ENCODE assay signal across 8 cellular contexts in the genomic region with DNA sequence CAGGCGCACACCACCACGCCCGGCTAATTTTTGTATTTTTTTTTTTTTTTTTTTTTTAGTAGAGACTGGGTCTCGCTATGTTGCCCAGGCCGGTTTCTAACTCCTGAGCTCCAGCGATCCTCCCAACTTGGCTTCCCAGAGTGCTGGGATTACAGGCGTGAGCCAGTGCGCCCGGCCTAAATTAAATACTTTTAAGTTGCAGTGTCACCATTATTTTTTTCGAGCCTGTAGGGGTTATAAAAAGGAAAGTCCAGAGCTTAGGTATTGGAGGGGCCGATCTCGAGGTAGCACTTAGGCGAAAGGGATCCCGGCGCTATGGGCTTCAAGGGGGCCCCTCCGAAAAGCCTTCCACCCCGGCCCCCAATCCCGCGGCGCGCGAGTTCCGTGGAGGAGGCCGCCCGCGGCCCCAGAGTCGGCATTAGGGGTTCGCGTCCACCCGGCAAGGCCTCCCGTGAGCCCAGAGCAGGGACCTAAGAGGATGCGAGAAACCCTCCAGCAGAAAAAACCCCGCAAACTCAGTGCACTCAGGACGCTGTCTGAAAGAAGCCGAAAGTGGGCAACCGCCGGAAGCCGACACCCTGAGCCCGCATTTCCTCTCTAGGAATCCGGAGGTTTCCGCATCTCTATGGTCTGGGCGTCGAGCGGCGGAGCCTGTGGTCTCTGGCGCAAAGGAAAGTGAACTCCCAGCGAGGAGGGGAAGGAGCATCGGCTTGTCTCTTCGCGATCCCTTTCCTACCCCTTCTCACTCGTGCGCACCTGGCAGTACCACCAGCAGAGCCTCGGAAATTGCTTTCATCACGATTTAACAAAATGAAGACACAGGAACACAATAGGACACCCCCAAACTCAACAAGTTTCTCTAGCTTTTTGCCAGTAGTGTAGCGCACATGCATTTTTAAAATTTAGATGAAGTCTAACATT. TPM values are rescaled to one million over a fixed set of nuclear protein-coding genes. Genes with fewer than 3 reads are reported as not detected.
A peak's percentile ranks its signal among the peaks of the same experiment; 100 is the strongest.
DNase-seq lines count a peak whose midpoint lies in the region; ATAC-seq and TF ChIP-seq lines count a peak whose summit lies in the region.

No MANE protein-coding gene starts in this region.

- H3K79me2 ChIP-seq in KMS-11 (ENCODE audit: insufficient read depth, low read depth) = no peaks in the 10 kb centered on the region

- H3K27me3 ChIP-seq in KMS-11 (ENCODE audit: insufficient read depth, low read depth) = no peaks in the 10 kb centered on the region

- peak overlapping the region; percentile 61 for H3K4me3 Mint-ChIP-seq in activated T-helper 17 cell treated with anti-CD3 and anti-CD28 coated beads, Interleukin-2, amount 50 U/mL, for 72 hours
- H3K4me3 Mint-ChIP-seq in natural killer cell = peak overlapping the region; percentile 92
- H3K4me3 Mint-ChIP-seq in stimulated activated naive B cell treated with anti-CD40 and anti-IgM and Interleukin-4, amounts not matched to agents 10 μg/mL and 1 μg/mL and 100 μg/mL, for 72 hours = peak overlapping the region; percentile 94 to 99

- H3K4me1 ChIP-seq in KMS-11 (ENCODE audit: low read depth, poor library complexity, severe bottlenecking) = peaks cover 42% of the 10 kb centered on the region

- no peaks in the 10 kb centered on the region for H4K20me1 ChIP-seq in KMS-11 (ENCODE audit: insufficient read depth)

- ATAC-seq in GM21723 (IDR thresholded peaks at IDR 0.05; ENCODE audit: unreplicated experiment) = peak; percentile 76
- peak; percentile 64 for ATAC-seq in activated T-helper 17 cell treated with anti-CD3 and anti-CD28 coated beads, Interleukin-2, amount 50 U/mL, for 72 hours (replicated peaks)
- ATAC-seq in natural killer cell = peak; percentile 95 to 97 (median 96)
- peak; percentile 81 to 84 for ATAC-seq in stimulated activated naive B cell treated with anti-CD40 and anti-IgM and Interleukin-4, amounts not matched to agents 10 μg/mL and 1 μg/mL and 100 μg/mL, for 72 hours (replicated peaks)

- DNase-seq in DMS153 (lab: John Stamatoyannopoulos, UW) (peak; percentile 75), RPMI7951 (ENCODE audit: low read depth) (peak; percentile 89), fibroblast of peridontal ligament (ENCODE audit: extremely low read depth) (peak; percentile 93), natural killer cell (peak; percentile 75)
- peak; percentile 86 for DNase-seq in stimulated activated naive B cell treated with anti-CD40 and anti-IgM and Interleukin-4, amounts not matched to agents 10 μg/mL and 1 μg/mL and 100 μg/mL, for 72 hours

- peak overlapping the region; percentile 49 for H3K27ac ChIP-seq in KMS-11

- peaks cover 4% of the 10 kb centered on the region for H3K27me3 Mint-ChIP-seq in activated T-helper 17 cell treated with anti-CD3 and anti-CD28 coated beads, Interleukin-2, amount 50 U/mL, for 72 hours
- no peaks in the 10 kb centered on the region for H3K27me3 Mint-ChIP-seq in natural killer cell (ENCODE audit: low read depth in 2 of 2)
- H3K27me3 Mint-ChIP-seq in stimulated activated naive B cell treated with anti-CD40 and anti-IgM and Interleukin-4, amounts not matched to agents 10 μg/mL and 1 μg/mL and 100 μg/mL, for 72 hours = peaks cover 6% of the 10 kb centered on the region in 2 donors

- peak overlapping the region; percentile 86 for H2AFZ ChIP-seq in KMS-11 (ENCODE audit: low read depth)

- H3K4me3 ChIP-seq in KMS-11 (IDR thresholded peaks at IDR 0.05; ENCODE audit: insufficient read depth, low read depth, low read length) = no peak overlapping the region

- H3K36me3 Mint-ChIP-seq in activated T-helper 17 cell treated with anti-CD3 and anti-CD28 coated beads, Interleukin-2, amount 50 U/mL, for 72 hours (ENCODE audit: low read depth) = no peaks in the 10 kb centered on the region
- no peaks in the 10 kb centered on the region for H3K36me3 Mint-ChIP-seq in natural killer cell
- H3K36me3 Mint-ChIP-seq in stimulated activated naive B cell treated with anti-CD40 and anti-IgM and Interleukin-4, amounts not matched to agents 10 μg/mL and 1 μg/mL and 100 μg/mL, for 72 hours = no peaks in the 10 kb centered on the region

- peaks cover 23% of the 10 kb centered on the region for H3K4me1 Mint-ChIP-seq in activated T-helper 17 cell treated with anti-CD3 and anti-CD28 coated beads, Interleukin-2, amount 50 U/mL, for 72 hours
- H3K4me1 Mint-ChIP-seq in natural killer cell = peaks cover 15 to 23% of the 10 kb centered on the region in 2 donors
- H3K4me1 Mint-ChIP-seq in stimulated activated naive B cell treated with anti-CD40 and anti-IgM and Interleukin-4, amounts not matched to agents 10 μg/mL and 1 μg/mL and 100 μg/mL, for 72 hours = peaks cover 17 to 25% of the 10 kb centered on the region in 2 donors

- peak overlapping the region; percentile 84 for H3K27ac Mint-ChIP-seq in activated T-helper 17 cell treated with anti-CD3 and anti-CD28 coated beads, Interleukin-2, amount 50 U/mL, for 72 hours
- H3K27ac Mint-ChIP-seq in natural killer cell = peak overlapping the region; percentile 94 to 96
- H3K27ac Mint-ChIP-seq in stimulated activated naive B cell treated with anti-CD40 and anti-IgM and Interleukin-4, amounts not matched to agents 10 μg/mL and 1 μg/mL and 100 μg/mL, for 72 hours = peak overlapping the region; percentile 99

- peak overlapping the region; percentile 63; the same call in 1 of the 2 replicates for H3K9ac ChIP-seq in KMS-11

- intact Hi-C loops in natural killer cell (cut with micrococcal nuclease) = loop anchor here (1.0 kb wide), 1 partner anchor 23 kb away; no protein-coding TSS in a partner anchor

- no peaks in the 10 kb centered on the region for H3K36me3 ChIP-seq in KMS-11 (ENCODE audit: insufficient read depth)

- H3K4me2 ChIP-seq in KMS-11 = peak overlapping the region; percentile 70

- no peaks in the 10 kb centered on the region for H3K9me3 Mint-ChIP-seq in activated T-helper 17 cell treated with anti-CD3 and anti-CD28 coated beads, Interleukin-2, amount 50 U/mL, for 72 hours
- no peaks in the 10 kb centered on the region for H3K9me3 Mint-ChIP-seq in natural killer cell
- no peaks in the 10 kb centered on the region for H3K9me3 Mint-ChIP-seq in stimulated activated naive B cell treated with anti-CD40 and anti-IgM and Interleukin-4, amounts not matched to agents 10 μg/mL and 1 μg/mL and 100 μg/mL, for 72 hours

- TF ChIP-seq CTCF in KMS-11 (conservative IDR thresholded peaks at IDR 0.05; ENCODE audit: low read depth, low read length) (no peak), natural killer cell (IDR thresholded peaks at IDR 0.05) (no peak)

RNA-seq across cellular contexts. Expression of gene RGS9, which starts 14.1 kb away (rescaled TPM):
- 3.3 and 4.7 TPM in 2 replicates for total RNA-seq in RPMI7951 (2014; rRNA removed; shearing (Covaris generic))
- 1 to 10 TPM; 5.1 to 7.5 TPM for total RNA-seq in activated T-helper 17 cell treated with anti-CD3 and anti-CD28 coated beads, Interleukin-2, amount 50 U/mL, for 72 hours
- 10 to 100 TPM; 25.0 to 47.3 (median 37.2) TPM for total RNA-seq in natural killer cell
